In the genomic region with DNA sequence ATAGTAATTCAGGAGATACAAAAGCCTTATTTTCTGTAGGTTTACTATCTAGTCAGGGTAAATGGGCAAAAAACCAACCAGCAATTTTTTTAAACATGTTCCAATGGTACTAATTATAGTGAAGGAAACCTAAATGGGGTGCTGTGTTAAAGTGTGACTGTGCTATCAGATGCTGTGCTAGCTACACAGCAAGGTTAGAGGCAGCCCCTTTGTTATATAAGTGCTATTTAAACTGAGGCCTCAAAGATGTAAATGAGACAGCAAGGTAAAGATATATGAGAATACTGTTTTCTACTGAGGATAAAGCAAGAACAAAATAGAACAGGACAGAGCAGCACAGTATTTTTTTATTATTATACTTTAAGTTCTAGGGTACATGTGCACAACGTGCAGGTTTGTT, we compare ENCODE assay signal across 6 cellular contexts.
"Had no signal": no experiment of that assay in that cellular context is flagged by ENCODE, and none has a peak within 500 bp of the region (broad histone marks: within the 10 kb centered on the region; RNA-seq: fewer than 3 reads in every experiment).

No MANE protein-coding gene starts in this region.

- H3K9ac ChIP-seq: GM23248, KMS-11 had no signal

- H3K9me3 Mint-ChIP-seq: H9 had no signal

- H3K4me2 ChIP-seq: KMS-11 had no signal

- H3K27ac ChIP-seq: GM23248, KMS-11 had no signal

- H2AFZ ChIP-seq: GM23248 had no signal

- DNase-seq: GM23248, H9, HCEC 1CT, IMR-90, KBM-7 had no signal

- H3K4me3 ChIP-seq: GM23248 had no signal

- H3K4me3 Mint-ChIP-seq: H9 had no signal
